ENCODE assay signal across 8 cellular contexts in genomic region chr6:136822379-136823127, GRCh38. TPM values are rescaled to one million over a fixed set of nuclear protein-coding genes. Genes with fewer than 3 reads are reported as not detected.
DNase-seq lines count a peak whose midpoint lies in the region; ATAC-seq and TF ChIP-seq lines count a peak whose summit lies in the region.

Gene PEX7 (plus strand): TSS chr6:136822592. CDS start chr6:136822666, 74 bp downstream.

- H3K27ac Mint-ChIP-seq in CD4-positive, alpha-beta memory T cell, result peak within 1 kb of the TSS; percentile 94 to 99 (median 97)
- peak within 1 kb of the TSS; percentile 95 for H3K27ac Mint-ChIP-seq in activated CD4-positive, alpha-beta memory T cell treated with anti-CD3 and anti-CD28 coated beads for 36 hours

- TF ChIP-seq CTCF in right lobe of liver (IDR thresholded peaks at IDR 0.05), result peak; percentile 53 to 66 (median 64)

- intact Hi-C loops in CD4-positive, alpha-beta memory T cell (cut with micrococcal nuclease), result loop anchor here (1.0 kb wide), 3 partner anchors 29 to 533 kb away; partner anchors contain the start of gene BCLAF1
- intact Hi-C loops in activated CD4-positive, alpha-beta memory T cell treated with anti-CD3 and anti-CD28 coated beads for 36 hours (cut with micrococcal nuclease), result loop anchor here (1.0 to 2.0 kb wide), 3 partner anchors 30 to 229 kb away; partner anchors contain the start of gene MAP3K5
- intact Hi-C loops in right lobe of liver (cut with DNase I), result no loop called here

- H3K9ac ChIP-seq in duodenal mucosa (ENCODE audit: low read depth in 1 of 2, low read length in 2 of 2), result peak within 1 kb of the TSS; percentile 67 to 78

- no peaks in the 10 kb centered on the region for H3K9me3 ChIP-seq in CD4-positive, alpha-beta memory T cell (ENCODE audit: control insufficient read depth in 1 of 2, low read length in 2 of 2)
- H3K9me3 ChIP-seq in duodenal mucosa (ENCODE audit: control insufficient read depth in 1 of 2, low read length in 2 of 2) (no peaks in the 10 kb centered on the region), right lobe of liver (no peaks in the 10 kb centered on the region)

- H3K4me3 ChIP-seq in CD4-positive, alpha-beta memory T cell (ENCODE audit: low read length in 2 of 2), result peak within 1 kb of the TSS; percentile 58 to 82
- H3K4me3 ChIP-seq in duodenal mucosa (ENCODE audit: low read depth in 1 of 2, low read length in 2 of 2) (peak within 1 kb of the TSS; percentile 81 to 97), right lobe of liver (peak within 1 kb of the TSS; percentile 73 to 84 (median 83))

- POLR2A ChIA-PET in CD4-positive, alpha-beta memory T cell (lab: Charles Lee; ENCODE audit: partially characterized antibody), result interaction anchor here (0.7 to 3.2 kb wide), 12 partner anchors 20 to 1720 kb away, joined by 3 to 38 read pairs (median 4); partner anchors contain the start of genes BCLAF1 and MAP3K5
- POLR2A ChIA-PET in activated CD4-positive, alpha-beta memory T cell treated with anti-CD3 and anti-CD28 coated beads for 36 hours (lab: Charles Lee), result interaction anchor here (0.8 to 1.9 kb wide), 6 partner anchors 28 to 533 kb away, joined by 3 to 7 read pairs (median 4); partner anchors contain the start of genes BCLAF1 and MAP3K5

- H3K27me3 ChIP-seq in CD4-positive, alpha-beta memory T cell (ENCODE audit: insufficient read depth, low read length), result no peaks in the 10 kb centered on the region
- H3K27me3 ChIP-seq in duodenal mucosa (ENCODE audit: control insufficient read depth in 1 of 2, insufficient read depth in 2 of 2, low read length in 2 of 2) (no peaks in the 10 kb centered on the region), right lobe of liver (no peaks in the 10 kb centered on the region)

- peak within 1 kb of the TSS; percentile 87 for H3K27ac ChIP-seq in CD4-positive, alpha-beta memory T cell (ENCODE audit: low read depth, low read length)
- H3K27ac ChIP-seq in duodenal mucosa (ENCODE audit: low read depth, low read length) (peak within 1 kb of the TSS; percentile 87), right lobe of liver (peak within 1 kb of the TSS; percentile 74 to 87 (median 81))

- peak; percentile 98 for ATAC-seq in GM19397 (IDR thresholded peaks at IDR 0.05; ENCODE audit: unreplicated experiment)
- ATAC-seq in HG03565 (IDR thresholded peaks at IDR 0.05; ENCODE audit: unreplicated experiment), result peak; percentile 84
- ATAC-seq in right lobe of liver, result peak; percentile 95 to 97 (median 96)

- peaks cover 12% of the 10 kb centered on the region for H3K4me1 ChIP-seq in CD4-positive, alpha-beta memory T cell (ENCODE audit: insufficient read depth, low read length)
- peaks cover 4 to 11% of the 10 kb centered on the region in 2 donors for H3K4me1 ChIP-seq in duodenal mucosa (ENCODE audit: control insufficient read depth in 1 of 2, insufficient read depth in 2 of 2, low read length in 2 of 2)
- peaks cover 0 to 5% (median 0%) of the 10 kb centered on the region in 4 donors for H3K4me1 ChIP-seq in right lobe of liver

- peak within 1 kb of the TSS; percentile 93 to 99 (median 96) for H3K4me3 Mint-ChIP-seq in CD4-positive, alpha-beta memory T cell
- peak within 1 kb of the TSS; percentile 93 for H3K4me3 Mint-ChIP-seq in activated CD4-positive, alpha-beta memory T cell treated with anti-CD3 and anti-CD28 coated beads for 36 hours

- under 1% methylated on average over 23 of the region's 78 CpGs for WGBS in right lobe of liver (ENCODE audit: insufficient coverage, low coverage, low lambda C conversion rate, missing lambda C conversion rate)

- H3K9me3 Mint-ChIP-seq in CD4-positive, alpha-beta memory T cell, result peaks cover 0 to 2% (median 0%) of the 10 kb centered on the region in 8 donors
- H3K9me3 Mint-ChIP-seq in activated CD4-positive, alpha-beta memory T cell treated with anti-CD3 and anti-CD28 coated beads for 36 hours, result no peaks in the 10 kb centered on the region

- CTCF ChIA-PET in CD4-positive, alpha-beta memory T cell (lab: Charles Lee; ENCODE audit: partially characterized antibody), result interaction anchor here (1.0 to 4.1 kb wide), 3 partner anchors 29 to 178 kb away, joined by 3 to 34 read pairs (median 19); partner anchors contain the start of gene MAP3K5
- CTCF ChIA-PET in activated CD4-positive, alpha-beta memory T cell treated with anti-CD3 and anti-CD28 coated beads for 36 hours (lab: Charles Lee), result interaction anchor here (0.7 to 3.2 kb wide), 8 partner anchors 21 to 1184 kb away, joined by 3 to 34 read pairs (median 5); partner anchors contain the start of gene MAP3K5

- no peaks in the 10 kb centered on the region for H3K36me3 ChIP-seq in CD4-positive, alpha-beta memory T cell (ENCODE audit: insufficient read depth, low read length)
- H3K36me3 ChIP-seq in duodenal mucosa (ENCODE audit: control insufficient read depth in 1 of 2, insufficient read depth in 2 of 2, low read length in 2 of 2), result peaks cover 0 to 6% of the 10 kb centered on the region in 2 donors
- no peaks in the 10 kb centered on the region for H3K36me3 ChIP-seq in right lobe of liver

- peak; percentile 90 to 94 (median 93) for DNase-seq in CD4-positive, alpha-beta memory T cell
- DNase-seq in NCI-H748 (lab: John Stamatoyannopoulos, UW; ENCODE audit: unreplicated experiment), result peak; percentile 94
- DNase-seq in activated CD4-positive, alpha-beta memory T cell treated with anti-CD3 and anti-CD28 coated beads for 36 hours, result peak; percentile 93
- peak; percentile 89 to 94 (median 92) for DNase-seq in right lobe of liver
- DNase-seq in stimulated activated CD4-positive, alpha-beta T cell treated with anti-CD3 and anti-CD28 coated beads, Interleukin-4, amount 100 ng/mL, for 24 hours, result peak; percentile 89

- TF ChIP-seq POLR2A in right lobe of liver (IDR thresholded peaks at IDR 0.05), result peak; percentile 77

- H3K36me3 Mint-ChIP-seq in CD4-positive, alpha-beta memory T cell, result peaks cover 24% of the 10 kb centered on the region in 2 donors
- H3K36me3 Mint-ChIP-seq in activated CD4-positive, alpha-beta memory T cell treated with anti-CD3 and anti-CD28 coated beads for 36 hours, result peaks cover 25% of the 10 kb centered on the region

- H3K4me1 Mint-ChIP-seq in CD4-positive, alpha-beta memory T cell, result peaks cover 13 to 46% (median 22%) of the 10 kb centered on the region in 4 donors
- peaks cover 17% of the 10 kb centered on the region for H3K4me1 Mint-ChIP-seq in activated CD4-positive, alpha-beta memory T cell treated with anti-CD3 and anti-CD28 coated beads for 36 hours (ENCODE audit: low read depth)

- peaks cover 6 to 8% of the 10 kb centered on the region in 2 donors for H3K27me3 Mint-ChIP-seq in CD4-positive, alpha-beta memory T cell
- H3K27me3 Mint-ChIP-seq in activated CD4-positive, alpha-beta memory T cell treated with anti-CD3 and anti-CD28 coated beads for 36 hours, result no peaks in the 10 kb centered on the region

RNA-seq across cellular contexts. Expression of gene PEX7, which starts in this region (rescaled TPM):
- 1 to 10 TPM; 4.4 to 5.8 TPM for total RNA-seq in CD4-positive, alpha-beta memory T cell
- polyA plus RNA-seq in CD4-positive, alpha-beta memory T cell, result 1 to 10 TPM; 4.5 to 7.2 TPM
- total RNA-seq in activated CD4-positive, alpha-beta memory T cell treated with anti-CD3 and anti-CD28 coated beads for 36 hours, result 1 to 10 TPM; 5.4 to 6.4 TPM
- total RNA-seq in right lobe of liver, result 1 to 10 TPM; 4.8 to 8.7 (median 5.2) TPM

Comparison
In these comparisons a context has a peak if more than half of its experiments do, and no peak if none do; other contexts are left out.
1. Peak in every context shown above with its lines: DNase-seq, ATAC-seq, H3K4me3 ChIP-seq and H3K27ac ChIP-seq.
2. intact Hi-C loops: an anchor here in CD4-positive, alpha-beta memory T cell (1.0 kb wide) and activated CD4-positive, alpha-beta memory T cell treated with anti-CD3 and anti-CD28 coated beads for 36 hours (1.0 to 2.0 kb wide); none called in right lobe of liver.